2 cellular contexts compared by ENCODE assay signal in genomic region chr7:22786290-22786932, GRCh38.
TF ChIP-seq lines count a peak whose summit lies in the region.

No MANE protein-coding gene starts in this region.

TF ChIP-seq in GM23338, 12 proteins besides CTCF, POLR2A, EP300 and RAD21:
- TF ChIP-seq, protein P1, sequence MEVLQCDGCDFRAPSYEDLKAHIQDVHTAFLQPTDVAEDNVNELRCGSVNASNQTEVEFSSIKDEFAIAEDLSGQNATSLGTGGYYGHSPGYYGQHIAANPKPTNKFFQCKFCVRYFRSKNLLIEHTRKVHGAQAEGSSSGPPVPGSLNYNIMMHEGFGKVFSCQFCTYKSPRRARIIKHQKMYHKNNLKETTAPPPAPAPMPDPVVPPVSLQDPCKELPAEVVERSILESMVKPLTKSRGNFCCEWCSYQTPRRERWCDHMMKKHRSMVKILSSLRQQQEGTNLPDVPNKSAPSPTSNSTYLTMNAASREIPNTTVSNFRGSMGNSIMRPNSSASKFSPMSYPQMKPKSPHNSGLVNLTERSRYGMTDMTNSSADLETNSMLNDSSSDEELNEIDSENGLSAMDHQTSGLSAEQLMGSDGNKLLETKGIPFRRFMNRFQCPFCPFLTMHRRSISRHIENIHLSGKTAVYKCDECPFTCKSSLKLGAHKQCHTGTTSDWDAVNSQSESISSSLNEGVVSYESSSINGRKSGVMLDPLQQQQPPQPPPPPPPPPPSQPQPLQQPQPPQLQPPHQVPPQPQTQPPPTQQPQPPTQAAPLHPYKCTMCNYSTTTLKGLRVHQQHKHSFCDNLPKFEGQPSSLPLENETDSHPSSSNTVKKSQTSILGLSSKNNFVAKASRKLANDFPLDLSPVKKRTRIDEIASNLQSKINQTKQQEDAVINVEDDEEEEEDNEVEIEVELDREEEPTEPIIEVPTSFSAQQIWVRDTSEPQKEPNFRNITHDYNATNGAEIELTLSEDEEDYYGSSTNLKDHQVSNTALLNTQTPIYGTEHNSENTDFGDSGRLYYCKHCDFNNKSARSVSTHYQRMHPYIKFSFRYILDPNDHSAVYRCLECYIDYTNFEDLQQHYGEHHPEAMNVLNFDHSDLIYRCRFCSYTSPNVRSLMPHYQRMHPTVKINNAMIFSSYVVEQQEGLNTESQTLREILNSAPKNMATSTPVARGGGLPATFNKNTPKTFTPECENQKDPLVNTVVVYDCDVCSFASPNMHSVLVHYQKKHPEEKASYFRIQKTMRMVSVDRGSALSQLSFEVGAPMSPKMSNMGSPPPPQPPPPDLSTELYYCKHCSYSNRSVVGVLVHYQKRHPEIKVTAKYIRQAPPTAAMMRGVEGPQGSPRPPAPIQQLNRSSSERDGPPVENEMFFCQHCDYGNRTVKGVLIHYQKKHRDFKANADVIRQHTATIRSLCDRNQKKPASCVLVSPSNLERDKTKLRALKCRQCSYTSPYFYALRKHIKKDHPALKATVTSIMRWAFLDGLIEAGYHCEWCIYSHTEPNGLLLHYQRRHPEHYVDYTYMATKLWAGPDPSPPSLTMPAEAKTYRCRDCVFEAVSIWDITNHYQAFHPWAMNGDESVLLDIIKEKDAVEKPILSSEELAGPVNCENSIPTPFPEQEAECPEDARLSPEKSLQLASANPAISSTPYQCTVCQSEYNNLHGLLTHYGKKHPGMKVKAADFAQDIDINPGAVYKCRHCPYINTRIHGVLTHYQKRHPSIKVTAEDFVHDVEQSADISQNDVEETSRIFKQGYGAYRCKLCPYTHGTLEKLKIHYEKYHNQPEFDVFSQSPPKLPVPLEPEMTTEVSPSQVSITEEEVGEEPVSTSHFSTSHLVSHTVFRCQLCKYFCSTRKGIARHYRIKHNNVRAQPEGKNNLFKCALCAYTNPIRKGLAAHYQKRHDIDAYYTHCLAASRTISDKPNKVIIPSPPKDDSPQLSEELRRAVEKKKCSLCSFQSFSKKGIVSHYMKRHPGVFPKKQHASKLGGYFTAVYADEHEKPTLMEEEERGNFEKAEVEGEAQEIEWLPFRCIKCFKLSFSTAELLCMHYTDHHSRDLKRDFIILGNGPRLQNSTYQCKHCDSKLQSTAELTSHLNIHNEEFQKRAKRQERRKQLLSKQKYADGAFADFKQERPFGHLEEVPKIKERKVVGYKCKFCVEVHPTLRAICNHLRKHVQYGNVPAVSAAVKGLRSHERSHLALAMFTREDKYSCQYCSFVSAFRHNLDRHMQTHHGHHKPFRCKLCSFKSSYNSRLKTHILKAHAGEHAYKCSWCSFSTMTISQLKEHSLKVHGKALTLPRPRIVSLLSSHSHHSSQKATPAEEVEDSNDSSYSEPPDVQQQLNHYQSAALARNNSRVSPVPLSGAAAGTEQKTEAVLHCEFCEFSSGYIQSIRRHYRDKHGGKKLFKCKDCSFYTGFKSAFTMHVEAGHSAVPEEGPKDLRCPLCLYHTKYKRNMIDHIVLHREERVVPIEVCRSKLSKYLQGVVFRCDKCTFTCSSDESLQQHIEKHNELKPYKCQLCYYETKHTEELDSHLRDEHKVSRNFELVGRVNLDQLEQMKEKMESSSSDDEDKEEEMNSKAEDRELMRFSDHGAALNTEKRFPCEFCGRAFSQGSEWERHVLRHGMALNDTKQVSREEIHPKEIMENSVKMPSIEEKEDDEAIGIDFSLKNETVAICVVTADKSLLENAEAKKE (CRISPR knock-in tag; IDR thresholded peaks at IDR 0.05): no peak
- TF ChIP-seq EZH2 (IDR thresholded peaks at IDR 0.05; ENCODE audit: low read depth, unreplicated experiment) (no peak), ZNF331 (CRISPR knock-in tag; IDR thresholded peaks at IDR 0.05; ENCODE audit: low read depth) (no peak), POLR2AphosphoS5 (IDR thresholded peaks at IDR 0.05; ENCODE audit: low read depth) (no peak), ZNF114 (CRISPR knock-in tag; IDR thresholded peaks at IDR 0.05) (no peak), EZH2phosphoT487 (IDR thresholded peaks at IDR 0.05; ENCODE audit: unreplicated experiment) (no peak), JUNB (IDR thresholded peaks at IDR 0.05; ENCODE audit: unreplicated experiment) (no peak), NANOG (IDR thresholded peaks at IDR 0.05; ENCODE audit: borderline replicate concordance) (no peak)
- TF ChIP-seq, protein P2, sequence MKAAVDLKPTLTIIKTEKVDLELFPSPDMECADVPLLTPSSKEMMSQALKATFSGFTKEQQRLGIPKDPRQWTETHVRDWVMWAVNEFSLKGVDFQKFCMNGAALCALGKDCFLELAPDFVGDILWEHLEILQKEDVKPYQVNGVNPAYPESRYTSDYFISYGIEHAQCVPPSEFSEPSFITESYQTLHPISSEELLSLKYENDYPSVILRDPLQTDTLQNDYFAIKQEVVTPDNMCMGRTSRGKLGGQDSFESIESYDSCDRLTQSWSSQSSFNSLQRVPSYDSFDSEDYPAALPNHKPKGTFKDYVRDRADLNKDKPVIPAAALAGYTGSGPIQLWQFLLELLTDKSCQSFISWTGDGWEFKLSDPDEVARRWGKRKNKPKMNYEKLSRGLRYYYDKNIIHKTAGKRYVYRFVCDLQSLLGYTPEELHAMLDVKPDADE (IDR thresholded peaks at IDR 0.05): no peak

TF ChIP-seq in HepG2, 621 proteins besides CTCF, POLR2A, EP300 and RAD21 (continues in another document):
- no peak for TF ChIP-seq ZNF512 (CRISPR knock-in tag; IDR thresholded peaks at IDR 0.05)
- TF ChIP-seq RFX5 (IDR thresholded peaks at IDR 0.05; ENCODE audit: low read depth, low read length): no peak
- TF ChIP-seq HMG20A (CRISPR knock-in tag; IDR thresholded peaks at IDR 0.05; ENCODE audit: borderline replicate concordance): peak; percentile 83; the same call in 1 of the 2 replicates
- no peak for TF ChIP-seq RBAK (CRISPR knock-in tag; IDR thresholded peaks at IDR 0.05)
- no peak for TF ChIP-seq SYNCRIP (IDR thresholded peaks at IDR 0.05; ENCODE audit: insufficient read depth, low read depth, low read length)
- no peak for TF ChIP-seq ZNF513 (CRISPR knock-in tag; conservative IDR thresholded peaks at IDR 0.05)
- TF ChIP-seq ZNF589 (CRISPR knock-in tag; conservative IDR thresholded peaks at IDR 0.05): no peak
- no peak for TF ChIP-seq ZNF775 (CRISPR knock-in tag; IDR thresholded peaks at IDR 0.05; ENCODE audit: borderline replicate concordance)
- TF ChIP-seq ZNF572 (CRISPR knock-in tag; IDR thresholded peaks at IDR 0.05): no peak
- TF ChIP-seq ZNF432 (CRISPR knock-in tag; IDR thresholded peaks at IDR 0.05; ENCODE audit: borderline replicate concordance): no peak
- peak; percentile 96 for TF ChIP-seq GATAD2A (CRISPR knock-in tag; IDR thresholded peaks at IDR 0.05)
- TF ChIP-seq U2AF2 (IDR thresholded peaks at IDR 0.05; ENCODE audit: low read depth, low read length): no peak
- TF ChIP-seq RFX3 (CRISPR knock-in tag; IDR thresholded peaks at IDR 0.05): no peak
- TF ChIP-seq SRSF4 (IDR thresholded peaks at IDR 0.05; ENCODE audit: low read depth, low read length, poor library complexity, severe bottlenecking): no peak
- peak; percentile 61; the same call in 1 of the 2 replicates for TF ChIP-seq ZNF710 (CRISPR knock-in tag; IDR thresholded peaks at IDR 0.05; ENCODE audit: borderline replicate concordance)
- TF ChIP-seq ZNF720 (CRISPR knock-in tag; IDR thresholded peaks at IDR 0.05): no peak
- TF ChIP-seq NCOR1 (IDR thresholded peaks at IDR 0.05; ENCODE audit: borderline replicate concordance, low read length): peak; percentile 80; the same call in 1 of the 2 replicates
- TF ChIP-seq, protein P3, sequence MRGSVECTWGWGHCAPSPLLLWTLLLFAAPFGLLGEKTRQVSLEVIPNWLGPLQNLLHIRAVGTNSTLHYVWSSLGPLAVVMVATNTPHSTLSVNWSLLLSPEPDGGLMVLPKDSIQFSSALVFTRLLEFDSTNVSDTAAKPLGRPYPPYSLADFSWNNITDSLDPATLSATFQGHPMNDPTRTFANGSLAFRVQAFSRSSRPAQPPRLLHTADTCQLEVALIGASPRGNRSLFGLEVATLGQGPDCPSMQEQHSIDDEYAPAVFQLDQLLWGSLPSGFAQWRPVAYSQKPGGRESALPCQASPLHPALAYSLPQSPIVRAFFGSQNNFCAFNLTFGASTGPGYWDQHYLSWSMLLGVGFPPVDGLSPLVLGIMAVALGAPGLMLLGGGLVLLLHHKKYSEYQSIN (CRISPR knock-in tag; IDR thresholded peaks at IDR 0.05; ENCODE audit: borderline replicate concordance): no peak
- TF ChIP-seq, protein P4, sequence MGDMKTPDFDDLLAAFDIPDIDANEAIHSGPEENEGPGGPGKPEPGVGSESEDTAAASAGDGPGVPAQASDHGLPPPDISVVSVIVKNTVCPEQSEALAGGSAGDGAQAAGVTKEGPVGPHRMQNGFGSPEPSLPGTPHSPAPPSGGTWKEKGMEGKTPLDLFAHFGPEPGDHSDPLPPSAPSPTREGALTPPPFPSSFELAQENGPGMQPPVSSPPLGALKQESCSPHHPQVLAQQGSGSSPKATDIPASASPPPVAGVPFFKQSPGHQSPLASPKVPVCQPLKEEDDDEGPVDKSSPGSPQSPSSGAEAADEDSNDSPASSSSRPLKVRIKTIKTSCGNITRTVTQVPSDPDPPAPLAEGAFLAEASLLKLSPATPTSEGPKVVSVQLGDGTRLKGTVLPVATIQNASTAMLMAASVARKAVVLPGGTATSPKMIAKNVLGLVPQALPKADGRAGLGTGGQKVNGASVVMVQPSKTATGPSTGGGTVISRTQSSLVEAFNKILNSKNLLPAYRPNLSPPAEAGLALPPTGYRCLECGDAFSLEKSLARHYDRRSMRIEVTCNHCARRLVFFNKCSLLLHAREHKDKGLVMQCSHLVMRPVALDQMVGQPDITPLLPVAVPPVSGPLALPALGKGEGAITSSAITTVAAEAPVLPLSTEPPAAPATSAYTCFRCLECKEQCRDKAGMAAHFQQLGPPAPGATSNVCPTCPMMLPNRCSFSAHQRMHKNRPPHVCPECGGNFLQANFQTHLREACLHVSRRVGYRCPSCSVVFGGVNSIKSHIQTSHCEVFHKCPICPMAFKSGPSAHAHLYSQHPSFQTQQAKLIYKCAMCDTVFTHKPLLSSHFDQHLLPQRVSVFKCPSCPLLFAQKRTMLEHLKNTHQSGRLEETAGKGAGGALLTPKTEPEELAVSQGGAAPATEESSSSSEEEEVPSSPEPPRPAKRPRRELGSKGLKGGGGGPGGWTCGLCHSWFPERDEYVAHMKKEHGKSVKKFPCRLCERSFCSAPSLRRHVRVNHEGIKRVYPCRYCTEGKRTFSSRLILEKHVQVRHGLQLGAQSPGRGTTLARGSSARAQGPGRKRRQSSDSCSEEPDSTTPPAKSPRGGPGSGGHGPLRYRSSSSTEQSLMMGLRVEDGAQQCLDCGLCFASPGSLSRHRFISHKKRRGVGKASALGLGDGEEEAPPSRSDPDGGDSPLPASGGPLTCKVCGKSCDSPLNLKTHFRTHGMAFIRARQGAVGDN (CRISPR knock-in tag; IDR thresholded peaks at IDR 0.05): no peak
- no peak for TF ChIP-seq NBN (conservative IDR thresholded peaks at IDR 0.05)
- TF ChIP-seq PHF5A (CRISPR knock-in tag; IDR thresholded peaks at IDR 0.05; ENCODE audit: low read depth, unreplicated experiment): no peak
- TF ChIP-seq, protein P5, sequence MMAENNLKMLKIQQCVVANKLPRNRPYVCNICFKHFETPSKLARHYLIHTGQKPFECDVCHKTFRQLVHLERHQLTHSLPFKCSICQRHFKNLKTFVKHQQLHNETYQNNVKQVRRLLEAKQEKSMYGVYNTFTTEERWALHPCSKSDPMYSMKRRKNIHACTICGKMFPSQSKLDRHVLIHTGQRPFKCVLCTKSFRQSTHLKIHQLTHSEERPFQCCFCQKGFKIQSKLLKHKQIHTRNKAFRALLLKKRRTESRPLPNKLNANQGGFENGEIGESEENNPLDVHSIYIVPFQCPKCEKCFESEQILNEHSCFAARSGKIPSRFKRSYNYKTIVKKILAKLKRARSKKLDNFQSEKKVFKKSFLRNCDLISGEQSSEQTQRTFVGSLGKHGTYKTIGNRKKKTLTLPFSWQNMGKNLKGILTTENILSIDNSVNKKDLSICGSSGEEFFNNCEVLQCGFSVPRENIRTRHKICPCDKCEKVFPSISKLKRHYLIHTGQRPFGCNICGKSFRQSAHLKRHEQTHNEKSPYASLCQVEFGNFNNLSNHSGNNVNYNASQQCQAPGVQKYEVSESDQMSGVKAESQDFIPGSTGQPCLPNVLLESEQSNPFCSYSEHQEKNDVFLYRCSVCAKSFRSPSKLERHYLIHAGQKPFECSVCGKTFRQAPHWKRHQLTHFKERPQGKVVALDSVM (CRISPR knock-in tag; IDR thresholded peaks at IDR 0.05): peak; percentile 7; the same call in 1 of the 2 replicates
- TF ChIP-seq ATF4 (CRISPR knock-in tag; IDR thresholded peaks at IDR 0.05): no peak
- TF ChIP-seq ZNF331 (CRISPR knock-in tag; IDR thresholded peaks at IDR 0.05): peak; percentile 78; the same call in 1 of the 2 replicates
- 0 out of 2 replicates have a peak, but pooled peaks have one; percentile 16 for TF ChIP-seq ZFP90 (CRISPR knock-in tag; IDR thresholded peaks at IDR 0.05; ENCODE audit: borderline replicate concordance)
